In the genomic region with DNA sequence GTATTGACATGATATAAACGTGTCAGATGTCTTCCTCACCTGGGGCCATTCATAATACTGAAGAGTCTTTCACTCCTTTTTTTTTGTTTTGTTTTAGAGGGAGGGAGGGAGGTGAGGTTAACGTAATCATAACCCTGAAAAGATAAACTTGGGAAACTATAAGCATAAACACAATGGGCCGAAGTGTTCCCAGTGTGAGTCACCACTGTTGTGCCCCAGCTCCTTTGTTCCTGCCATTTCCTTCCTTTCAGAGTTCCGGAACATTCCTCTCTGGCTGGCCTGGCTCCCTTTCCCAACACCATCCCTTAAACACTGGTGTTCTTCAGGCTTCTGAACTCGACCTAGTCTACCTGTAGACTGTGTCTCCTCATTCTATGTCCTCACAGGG, we compare ENCODE assay signal across 10 cellular contexts. TPM values are rescaled to one million over a fixed set of nuclear protein-coding genes. Genes with fewer than 3 reads are reported as not detected.
DNase-seq lines count a peak whose midpoint lies in the region; ATAC-seq and TF ChIP-seq lines count a peak whose summit lies in the region.
"Had no signal": no experiment of that assay in that cellular context is flagged by ENCODE, and none has a peak within 500 bp of the region (broad histone marks: within the 10 kb centered on the region; RNA-seq: fewer than 3 reads in every experiment).

No MANE protein-coding gene starts in this region.

- H3K4me3 Mint-ChIP-seq in activated T-helper 1 cell treated with anti-CD3 and anti-CD28 coated beads, Interleukin-12 subunit alpha, Interleukin-12 subunit beta, Interleukin-2, Interleukin-4 antibody, amounts not matched to agents 30 ng/mL and 10 ng/mL and 1 ng/mL, durations not matched to agents 14 hours and 24 hours and 36 hours = no peak overlapping the region
- H3K4me3 Mint-ChIP-seq: memory B cell had no signal

- H3K36me3 ChIP-seq in HUES64 (ENCODE audit: insufficient read depth, low read length) (no peaks in the 10 kb centered on the region), mammary epithelial cell (ENCODE audit: insufficient read depth, low read length) (no peaks in the 10 kb centered on the region), transverse colon (no peaks in the 10 kb centered on the region)

- peaks cover 21% of the 10 kb centered on the region; the same call in 1 of the 2 replicates for H3K4me1 ChIP-seq in HUES64 (ENCODE audit: insufficient read depth, low read length)
- H3K4me1 ChIP-seq in mammary epithelial cell (ENCODE audit: insufficient read depth, low read length) = peaks cover 49% of the 10 kb centered on the region
- H3K4me1 ChIP-seq in transverse colon = peaks cover 4 to 29% (median 14%) of the 10 kb centered on the region in 4 donors

- DNase-seq in mammary epithelial cell (peak; percentile 94), kidney tubule cell (ENCODE audit: low spot score) (peak; percentile 45), transverse colon (no peak), T-helper 1 cell (no peak)
- DNase-seq in activated T-helper 1 cell treated with anti-CD3 and anti-CD28 coated beads, Interleukin-12 subunit alpha, Interleukin-12 subunit beta, Interleukin-2, Interleukin-4 antibody, amounts not matched to agents 30 ng/mL and 10 ng/mL and 1 ng/mL, durations not matched to agents 14 hours and 24 hours and 36 hours (ENCODE audit: low spot score) = no peak

- in situ Hi-C loops in mammary epithelial cell (cut with MboI; ENCODE audit: low sequenced_read_pairs in 2 of 2) = no loop called here
- in situ Hi-C loops in transverse colon (cut with MboI; ENCODE audit: low pct_ligation_motif_present in 1 of 4, low pct_unique_long_range_greater_than_20kb in 1 of 4, low sequenced_read_pairs in 3 of 4) = no loop called here

- peak overlapping the region; percentile 15; the same call in 1 of the 2 replicates for H3K27ac ChIP-seq in HUES64 (ENCODE audit: low read depth, low read length)
- peak overlapping the region; percentile 99 for H3K27ac ChIP-seq in mammary epithelial cell (ENCODE audit: insufficient read depth, low read depth, low read length)
- H3K27ac ChIP-seq in transverse colon = peak overlapping the region; percentile 0 to 22 (median 6)

- no peaks in the 10 kb centered on the region for H4K20me1 ChIP-seq in mammary epithelial cell (ENCODE audit: insufficient read depth, low read length)

- H3K27ac Mint-ChIP-seq in activated T-helper 1 cell treated with anti-CD3 and anti-CD28 coated beads, Interleukin-12 subunit alpha, Interleukin-12 subunit beta, Interleukin-2, Interleukin-4 antibody, amounts not matched to agents 30 ng/mL and 10 ng/mL and 1 ng/mL, durations not matched to agents 14 hours and 24 hours and 36 hours = no peak overlapping the region
- H3K27ac Mint-ChIP-seq: memory B cell had no signal

- H3K9me3 ChIP-seq in HUES64 (ENCODE audit: insufficient read depth, low read depth, low read length) = no peaks in the 10 kb centered on the region
- no peaks in the 10 kb centered on the region for H3K9me3 ChIP-seq in mammary epithelial cell (replicated peaks; ENCODE audit: insufficient read depth, low read length)
- no peaks in the 10 kb centered on the region for H3K9me3 ChIP-seq in transverse colon

- H3K79me2 ChIP-seq in mammary epithelial cell (ENCODE audit: insufficient read depth, low read length) = peaks cover 7% of the 10 kb centered on the region

- no peak for TF ChIP-seq EP300 in transverse colon (IDR thresholded peaks at IDR 0.05; ENCODE audit: low read depth)

- dilution Hi-C loops in mammary epithelial cell (cut with HindIII; ENCODE audit: low sequenced_read_pairs) = no loop called here

- TF ChIP-seq CTCF in mammary epithelial cell (conservative IDR thresholded peaks at IDR 0.05 in 1 of 2, IDR thresholded peaks at IDR 0.05 in 1 of 2; ENCODE audit: extremely low read depth in 1 of 2, insufficient read depth in 1 of 2, low read depth in 1 of 2, low read length in 2 of 2) = no peak
- no peak for TF ChIP-seq CTCF in transverse colon (IDR thresholded peaks at IDR 0.05)

- no peak for TF ChIP-seq POLR2A in transverse colon (IDR thresholded peaks at IDR 0.05)

- no peaks in the 10 kb centered on the region for H3K36me3 Mint-ChIP-seq in activated T-helper 1 cell treated with anti-CD3 and anti-CD28 coated beads, Interleukin-12 subunit alpha, Interleukin-12 subunit beta, Interleukin-2, Interleukin-4 antibody, amounts not matched to agents 30 ng/mL and 10 ng/mL and 1 ng/mL, durations not matched to agents 14 hours and 24 hours and 36 hours (ENCODE audit: low read depth)
- H3K36me3 Mint-ChIP-seq: memory B cell had no signal

- H3K9ac ChIP-seq in HUES64 (ENCODE audit: low read depth, low read length) (peak overlapping the region; percentile 38; the same call in 1 of the 2 replicates), mammary epithelial cell (ENCODE audit: insufficient read depth, low read length) (peak overlapping the region; percentile 68)

- peak overlapping the region; percentile 48 for H3K4me2 ChIP-seq in mammary epithelial cell (ENCODE audit: insufficient read depth, low read depth, low read length)

- H3K4me3 ChIP-seq in HUES64 (ENCODE audit: low read length) (no peak overlapping the region), mammary epithelial cell (replicated peaks in 1 of 3; ENCODE audit: insufficient read depth in 1 of 3, low read depth in 2 of 3, low read length in 3 of 3) (no peak overlapping the region), transverse colon (no peak overlapping the region)

- no peaks in the 10 kb centered on the region for H3K9me3 Mint-ChIP-seq in activated T-helper 1 cell treated with anti-CD3 and anti-CD28 coated beads, Interleukin-12 subunit alpha, Interleukin-12 subunit beta, Interleukin-2, Interleukin-4 antibody, amounts not matched to agents 30 ng/mL and 10 ng/mL and 1 ng/mL, durations not matched to agents 14 hours and 24 hours and 36 hours
- H3K9me3 Mint-ChIP-seq: memory B cell had no signal

- ATAC-seq in GM21825 (IDR thresholded peaks at IDR 0.05; ENCODE audit: unreplicated experiment) (no peak), HG03135 (IDR thresholded peaks at IDR 0.05; ENCODE audit: unreplicated experiment) (no peak)
- ATAC-seq: activated CD4-positive, CD25-positive, alpha-beta regulatory T cell treated with anti-CD3 and anti-CD28 coated beads, Interleukin-2, amount 50 U/mL, for 24 hours had no signal

- WGBS in HUES64 = 45% methylated on average over 4 of the region's 5 CpGs
- 0% methylated on average over 2 of the region's 5 CpGs for WGBS in mammary epithelial cell (ENCODE audit: low coverage, missing lambda C conversion rate)
- 56 to 60% methylated on average over 5 of the region's 5 CpGs for WGBS in transverse colon (ENCODE audit: low coverage in 1 of 2), 2 donors

- CTCF ChIA-PET in mammary epithelial cell (lab: Charles Lee; ENCODE audit: low non-redundant PET) = no interaction called here

- H2AFZ ChIP-seq in mammary epithelial cell (ENCODE audit: low read depth, low read length) = peak overlapping the region; percentile 74

- no peaks in the 10 kb centered on the region for H3K27me3 Mint-ChIP-seq in activated T-helper 1 cell treated with anti-CD3 and anti-CD28 coated beads, Interleukin-12 subunit alpha, Interleukin-12 subunit beta, Interleukin-2, Interleukin-4 antibody, amounts not matched to agents 30 ng/mL and 10 ng/mL and 1 ng/mL, durations not matched to agents 14 hours and 24 hours and 36 hours (ENCODE audit: insufficient read depth)

- intact Hi-C loops in mammary epithelial cell (cut with micrococcal nuclease) (no loop called here), transverse colon (cut with DNase I; ENCODE audit: low total_unique reads) (no loop called here)
- intact Hi-C loops in activated T-helper 1 cell treated with anti-CD3 and anti-CD28 coated beads, Interleukin-12 subunit alpha, Interleukin-12 subunit beta, Interleukin-2, Interleukin-4 antibody, amounts not matched to agents 30 ng/mL and 10 ng/mL and 1 ng/mL, durations not matched to agents 14 hours and 24 hours and 36 hours (cut with micrococcal nuclease) = no loop called here

- no peaks in the 10 kb centered on the region for H3K4me1 Mint-ChIP-seq in activated T-helper 1 cell treated with anti-CD3 and anti-CD28 coated beads, Interleukin-12 subunit alpha, Interleukin-12 subunit beta, Interleukin-2, Interleukin-4 antibody, amounts not matched to agents 30 ng/mL and 10 ng/mL and 1 ng/mL, durations not matched to agents 14 hours and 24 hours and 36 hours (ENCODE audit: low read depth)
- H3K4me1 Mint-ChIP-seq: memory B cell had no signal

- BruUV-seq in mammary epithelial cell (replicated peaks; lab: Mats Ljungman, UMichigan) = no TSS peak

- H3K27me3 ChIP-seq in HUES64 (ENCODE audit: insufficient read depth, low read length) (no peaks in the 10 kb centered on the region), mammary epithelial cell (ENCODE audit: insufficient read depth, low read length) (no peaks in the 10 kb centered on the region), transverse colon (no peaks in the 10 kb centered on the region)

RNA-seq across cellular contexts. Expression of gene PLD1, which starts 18.6 kb away (rescaled TPM):
- polyA plus RNA-seq in HUES64 (2013, experiment 1 of 2) = 1.7 TPM
- 2.0 TPM for polyA plus RNA-seq in HUES64 (2013, experiment 2 of 2)
- total RNA-seq in mammary epithelial cell (10 to 100 TPM; 13.9 to 19.0 TPM), transverse colon (10 to 100 TPM; 52.1 to 88.3 (median 77.4) TPM)
- 7.5 TPM for polyA plus RNA-seq in mammary epithelial cell
- 16.3 TPM for polyA minus RNA-seq in mammary epithelial cell
- total RNA-seq in activated T-helper 1 cell treated with anti-CD3 and anti-CD28 coated beads, Interleukin-12 subunit alpha, Interleukin-12 subunit beta, Interleukin-2, Interleukin-4 antibody, amounts not matched to agents 30 ng/mL and 10 ng/mL and 1 ng/mL, durations not matched to agents 14 hours and 24 hours and 36 hours = 0.15 and 0.29 TPM in 2 replicates

RNA-seq across cellular contexts. Expression of gene TMEM212, which starts 51.5 kb away (rescaled TPM):
- polyA plus RNA-seq in HUES64 (2013, experiment 1 of 2) = not detected
- not detected for polyA plus RNA-seq in HUES64 (2013, experiment 2 of 2)
- total RNA-seq in mammary epithelial cell (not detected), transverse colon (not detected)
- polyA plus RNA-seq in mammary epithelial cell = not detected
- polyA minus RNA-seq in mammary epithelial cell = not detected
- not detected in 2 replicates for total RNA-seq in activated T-helper 1 cell treated with anti-CD3 and anti-CD28 coated beads, Interleukin-12 subunit alpha, Interleukin-12 subunit beta, Interleukin-2, Interleukin-4 antibody, amounts not matched to agents 30 ng/mL and 10 ng/mL and 1 ng/mL, durations not matched to agents 14 hours and 24 hours and 36 hours

Comparison
In these comparisons a context has a peak if more than half of its experiments do, and no peak if none do; other contexts are left out.
1. H3K27ac ChIP-seq: peak in every context shown above with its lines; median percentile 99 in mammary epithelial cell; 15 in HUES64; 6 in transverse colon.
2. DNase-seq: peak in mammary epithelial cell (single experiment) and kidney tubule cell (single experiment); none in transverse colon (single experiment), activated T-helper 1 cell treated with anti-CD3 and anti-CD28 coated beads, Interleukin-12 subunit alpha, Interleukin-12 subunit beta, Interleukin-2, Interleukin-4 antibody, amounts not matched to agents 30 ng/mL and 10 ng/mL and 1 ng/mL, durations not matched to agents 14 hours and 24 hours and 36 hours (single experiment) and T-helper 1 cell (0 of 5).
3. RNA of gene PLD1, which starts 18.6 kb away (total RNA-seq): 52.1 to 88.3 TPM in transverse colon and 13.9 to 19.0 TPM in mammary epithelial cell; 0.15 to 0.29 TPM in activated T-helper 1 cell treated with anti-CD3 and anti-CD28 coated beads, Interleukin-12 subunit alpha, Interleukin-12 subunit beta, Interleukin-2, Interleukin-4 antibody, amounts not matched to agents 30 ng/mL and 10 ng/mL and 1 ng/mL, durations not matched to agents 14 hours and 24 hours and 36 hours; every median in the first group is over 10 times any median in the second.